Comparison of ENCODE assay signal across 12 cellular contexts in genomic region chr3:158103956-158104338, GRCh38. TPM values are rescaled to one million over a fixed set of nuclear protein-coding genes. Genes with fewer than 3 reads are reported as not detected.
A peak's percentile ranks its signal among the peaks of the same experiment; 100 is the strongest.
DNase-seq lines count a peak whose midpoint lies in the region; ATAC-seq and TF ChIP-seq lines count a peak whose summit lies in the region.
"Had no signal": no experiment of that assay in that cellular context is flagged by ENCODE, and none has a peak within 500 bp of the region (broad histone marks: within the 10 kb centered on the region; RNA-seq: fewer than 3 reads in every experiment).

No MANE protein-coding gene starts in this region.

- ATAC-seq in naive thymus-derived CD8-positive, alpha-beta T cell: no peak
- ATAC-seq in GM19328 (IDR thresholded peaks at IDR 0.05; ENCODE audit: unreplicated experiment): no peak
- ATAC-seq in HG03139 (IDR thresholded peaks at IDR 0.05; ENCODE audit: unreplicated experiment): no peak

- no peak overlapping the region for H3K27ac Mint-ChIP-seq in CD14-positive monocyte
- H3K27ac Mint-ChIP-seq in naive thymus-derived CD8-positive, alpha-beta T cell: peak overlapping the region in 4 of 10 donors; percentile 2 to 70 (median 40)

- H3K36me3 ChIP-seq in HAP-1 (replicated peaks): peaks cover 7% of the 10 kb centered on the region
- H3K36me3 ChIP-seq in ascending aorta: no peaks in the 10 kb centered on the region

- H3K4me3 ChIP-seq in HAP-1 (peak overlapping the region; percentile 58), ascending aorta (peak overlapping the region in 1 of 2 donors; percentile 51)

- peaks cover 30% of the 10 kb centered on the region for H3K4me1 ChIP-seq in HAP-1
- peaks cover 7 to 14% of the 10 kb centered on the region in 2 donors for H3K4me1 ChIP-seq in ascending aorta

- H3K27me3 ChIP-seq in HAP-1 (ENCODE audit: low read depth) (no peaks in the 10 kb centered on the region), ascending aorta (peaks cover 35% of the 10 kb centered on the region)

- peak overlapping the region; percentile 61 to 96 for H3K4me3 Mint-ChIP-seq in CD14-positive monocyte
- peak overlapping the region; percentile 22 to 72 (median 64) for H3K4me3 Mint-ChIP-seq in naive thymus-derived CD8-positive, alpha-beta T cell

- no peak for DNase-seq in CD14-positive monocyte (ENCODE audit: low spot score)
- peak; percentile 20 to 50 for DNase-seq in HAP-1 (ENCODE audit: low spot score in 2 of 2)
- peak; percentile 9 for DNase-seq in dermis blood vessel endothelial cell
- no peak for DNase-seq in naive thymus-derived CD8-positive, alpha-beta T cell
- DNase-seq in cortex of kidney (lab: John Stamatoyannopoulos, UW): no peak
- DNase-seq in ascending aorta (ENCODE audit: low spot score in 2 of 2): no peak
- DNase-seq: activated CD4-positive, alpha-beta T cell treated with anti-CD3 and anti-CD28 coated beads, Interleukin-2, amount 50 U/mL, for 4 hours; DND-41; OCI-M1; stimulated activated CD8-positive, alpha-beta memory T cell treated with anti-CD3 and anti-CD28 coated beads, Interleukin-4, amount 100 ng/mL, for 48 hours had no signal

- peaks cover 0 to 62% (median 44%) of the 10 kb centered on the region in 7 donors for H3K9me3 Mint-ChIP-seq in CD14-positive monocyte
- peaks cover 0 to 30% (median 0%) of the 10 kb centered on the region in 9 donors for H3K9me3 Mint-ChIP-seq in naive thymus-derived CD8-positive, alpha-beta T cell

- peaks cover 47% of the 10 kb centered on the region for H3K4me1 Mint-ChIP-seq in CD14-positive monocyte
- peaks cover 24 to 49% (median 43%) of the 10 kb centered on the region in 4 donors for H3K4me1 Mint-ChIP-seq in naive thymus-derived CD8-positive, alpha-beta T cell

- POLR2A ChIA-PET in naive thymus-derived CD8-positive, alpha-beta T cell (lab: Charles Lee): interaction anchor here (0.7 kb wide), 1 partner anchor 12 kb away, joined by 3 read pairs; no protein-coding TSS in a partner anchor

- in situ Hi-C loops in HAP-1 (cut with MboI; ENCODE audit: low sequenced_read_pairs): no loop called here

- peaks cover 95 to 99% (median 98%) of the 10 kb centered on the region in 3 donors for H3K27me3 Mint-ChIP-seq in CD14-positive monocyte (ENCODE audit: low read depth in 3 of 3)
- H3K27me3 Mint-ChIP-seq in naive thymus-derived CD8-positive, alpha-beta T cell: peaks cover 60 to 96% (median 84%) of the 10 kb centered on the region in 5 donors

- no peak overlapping the region for H3K27ac ChIP-seq in ascending aorta

- H3K9me3 ChIP-seq in HAP-1 (no peaks in the 10 kb centered on the region), ascending aorta (no peaks in the 10 kb centered on the region)

- TF ChIP-seq CTCF in CD14-positive monocyte (IDR thresholded peaks at IDR 0.05) (no peak), ascending aorta (IDR thresholded peaks at IDR 0.05) (no peak)

- intact Hi-C loops in CD14-positive monocyte (cut with micrococcal nuclease) (no loop called here), ascending aorta (cut with DNase I) (loop anchor here (10.0 kb wide), 1 partner anchor 929 kb away; no protein-coding TSS in a partner anchor)

- peaks cover 17 to 34% of the 10 kb centered on the region in 2 donors for H3K36me3 Mint-ChIP-seq in CD14-positive monocyte
- H3K36me3 Mint-ChIP-seq in naive thymus-derived CD8-positive, alpha-beta T cell: peaks cover 0 to 24% (median 19%) of the 10 kb centered on the region in 3 donors

RNA-seq across cellular contexts. Expression of gene SHOX2, which starts 2.3 kb away (rescaled TPM):
- polyA plus RNA-seq in CD14-positive monocyte: not detected
- not detected in 2 replicates for total RNA-seq in dermis blood vessel endothelial cell
- not detected for total RNA-seq in naive thymus-derived CD8-positive, alpha-beta T cell
- not detected for polyA plus RNA-seq in naive thymus-derived CD8-positive, alpha-beta T cell
- total RNA-seq in ascending aorta: not detected

RNA-seq across cellular contexts. Expression of gene RSRC1, which starts 5.9 kb away (rescaled TPM):
- 10 to 100 TPM; 15.1 to 31.7 TPM for polyA plus RNA-seq in CD14-positive monocyte
- 35.7 and 47.4 TPM in 2 replicates for total RNA-seq in dermis blood vessel endothelial cell
- 10 to 100 TPM; 32.6 to 36.9 TPM for total RNA-seq in naive thymus-derived CD8-positive, alpha-beta T cell
- polyA plus RNA-seq in naive thymus-derived CD8-positive, alpha-beta T cell: 10 to 100 TPM; 30.2 to 38.3 (median 32.6) TPM
- total RNA-seq in ascending aorta: 28.0 TPM

Comparison
In these comparisons a context has a peak if more than half of its experiments do, and no peak if none do; other contexts are left out.
1. DNase-seq: peak in HAP-1 (2 of 2) and dermis blood vessel endothelial cell (single experiment); none in CD14-positive monocyte (single experiment), naive thymus-derived CD8-positive, alpha-beta T cell (0 of 10), cortex of kidney (single experiment) and ascending aorta (0 of 2).